In genomic region chr19:29320076-29320475, GRCh38 we compare ENCODE assay signal across 17 cellular contexts.
DNase-seq lines count a peak whose midpoint lies in the region; ATAC-seq lines count a peak whose summit lies in the region.
"Had no signal": no experiment of that assay in that cellular context is flagged by ENCODE, and none has a peak within 500 bp of the region (broad histone marks: within the 10 kb centered on the region; RNA-seq: fewer than 3 reads in every experiment).

No MANE protein-coding gene starts in this region.

- no peaks in the 10 kb centered on the region for H3K79me2 ChIP-seq in Karpas-422 (ENCODE audit: low read length)

- peak overlapping the region; percentile 41 for H3K4me2 ChIP-seq in Karpas-422 (ENCODE audit: low read depth, low read length, poor library complexity, severe bottlenecking)
- H3K4me2 ChIP-seq: SK-N-SH had no signal

- no peaks in the 10 kb centered on the region for H3K9me3 ChIP-seq in Karpas-422 (ENCODE audit: low read length)
- H3K9me3 ChIP-seq: BE2C, HAP-1, SK-N-SH had no signal

- H3K27me3 ChIP-seq in Karpas-422 (ENCODE audit: low read length) = no peaks in the 10 kb centered on the region

- H2AFZ ChIP-seq in Karpas-422 (ENCODE audit: low read length) = no peak overlapping the region

- no peak for ATAC-seq in HG03342 (IDR thresholded peaks at IDR 0.05; ENCODE audit: unreplicated experiment)
- ATAC-seq: GM12878 had no signal

- H3K27ac ChIP-seq in Karpas-422 (ENCODE audit: low read length) = peak overlapping the region; percentile 64

- H3K4me1 ChIP-seq in Karpas-422 (ENCODE audit: low read length) = peaks cover 80% of the 10 kb centered on the region
- H3K4me1 ChIP-seq: BE2C, HAP-1 had no signal

- no peaks in the 10 kb centered on the region for H3K9me2 ChIP-seq in Karpas-422 (replicated peaks; ENCODE audit: insufficient read depth, low read length)
- H3K9me2 ChIP-seq: SK-N-SH had no signal

- 0 out of 2 replicates have a peak overlapping the region, but pooled peaks have one; percentile 11 for H3K9ac ChIP-seq in Karpas-422 (ENCODE audit: low read length)
- H3K9ac ChIP-seq: SK-N-SH had no signal

- peak; percentile 74 for DNase-seq in COR-L47 (lab: John Stamatoyannopoulos, UW)
- DNase-seq in Karpas-422 = peak; percentile 65
- peak; percentile 5 for DNase-seq in NCI-H69 (lab: John Stamatoyannopoulos, UW)
- DNase-seq in islet precursor cell = peak; percentile 22
- DNase-seq in GOT3 (lab: John Stamatoyannopoulos, UW) = no peak
- DNase-seq in activated gamma-delta T cell treated with Interleukin-2 at 50 U/mL for 16 hours = no peak
- DNase-seq: BE2C; CD4-positive, alpha-beta T cell; GDM1; NCI-H1417 treated with DMSO at 0.1 percent for 48 hours; NCI-H2081 treated with DMSO at 0.1 percent for 48 hours; SHP77; SK-N-SH; T-helper 1 cell had no signal

- H3K36me3 ChIP-seq in Karpas-422 (ENCODE audit: insufficient read depth, low read length) = no peaks in the 10 kb centered on the region; the same call in 1 of the 2 replicates
- H3K36me3 ChIP-seq: BE2C, HAP-1 had no signal

- H3K4me3 ChIP-seq in Karpas-422 (ENCODE audit: low read length) = no peak overlapping the region
- H3K4me3 ChIP-seq: GM12878, HAP-1 had no signal

- H4K20me1 ChIP-seq in Karpas-422 (ENCODE audit: insufficient read depth, low read depth, low read length) = no peaks in the 10 kb centered on the region

Comparison
In these comparisons a context has a peak if more than half of its experiments do, and no peak if none do; other contexts are left out.
1. DNase-seq: peak in COR-L47 (single experiment), Karpas-422 (single experiment), NCI-H69 (single experiment) and islet precursor cell (single experiment); none in GOT3 (single experiment) and activated gamma-delta T cell treated with Interleukin-2 at 50 U/mL for 16 hours (single experiment).